9 cellular contexts compared by ENCODE assay signal in the genomic region with DNA sequence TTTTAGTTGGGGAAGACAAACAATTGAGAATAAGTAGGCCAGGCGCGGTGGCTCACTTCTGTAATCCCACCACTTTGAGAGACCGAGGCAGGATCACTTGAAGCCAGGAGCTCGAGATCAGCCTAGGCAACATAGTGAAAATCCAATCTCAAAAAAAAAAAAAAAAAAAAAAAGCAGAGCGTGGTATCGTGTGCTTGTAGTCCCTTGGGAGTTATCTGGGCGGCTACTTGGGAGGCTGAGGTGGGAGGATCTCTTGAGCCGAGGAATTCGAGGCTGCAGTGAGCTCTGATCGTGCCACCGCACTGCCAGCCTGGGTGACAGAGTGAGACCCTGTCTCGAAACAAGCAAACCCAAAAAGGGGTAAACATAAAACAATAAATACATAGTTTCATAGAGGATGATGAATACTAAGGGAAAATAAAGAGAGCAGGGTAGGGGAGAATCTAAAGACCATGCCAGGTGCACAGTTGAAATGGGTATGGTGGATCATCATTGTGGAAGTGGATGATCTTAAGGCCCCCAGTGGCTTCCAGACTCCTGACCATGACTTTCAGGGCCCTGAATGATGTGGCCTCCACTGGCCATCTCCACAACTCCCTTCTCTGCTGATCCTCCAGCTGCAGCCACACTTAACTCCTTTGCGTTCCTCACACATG. TPM values are rescaled to one million over a fixed set of nuclear protein-coding genes. Genes with fewer than 3 reads are reported as not detected.
DNase-seq lines count a peak whose midpoint lies in the region; ATAC-seq and TF ChIP-seq lines count a peak whose summit lies in the region.
"Had no signal": no experiment of that assay in that cellular context is flagged by ENCODE, and none has a peak within 500 bp of the region (broad histone marks: within the 10 kb centered on the region; RNA-seq: fewer than 3 reads in every experiment).

No MANE protein-coding gene starts in this region.

- peak overlapping the region; percentile 72 for H3K27ac Mint-ChIP-seq in endothelial cell (ENCODE audit: unreplicated experiment)

- no peaks in the 10 kb centered on the region for H3K9me3 ChIP-seq in DOHH2 (ENCODE audit: control insufficient read depth, insufficient read depth, low read length)
- no peaks in the 10 kb centered on the region for H3K9me3 ChIP-seq in OCI-LY3 (ENCODE audit: insufficient read depth, low read length)
- no peaks in the 10 kb centered on the region for H3K9me3 ChIP-seq in ovary

- ATAC-seq in GM19395 (IDR thresholded peaks at IDR 0.05; ENCODE audit: unreplicated experiment), result no peak
- no peak for ATAC-seq in GM18511 (IDR thresholded peaks at IDR 0.05; ENCODE audit: unreplicated experiment)
- no peak for ATAC-seq in GM19463 (IDR thresholded peaks at IDR 0.05; ENCODE audit: unreplicated experiment)
- no peak for ATAC-seq in sciatic nerve

- no peak for TF ChIP-seq EP300 in ovary (IDR thresholded peaks at IDR 0.05)

- peaks cover 47% of the 10 kb centered on the region for H3K4me1 ChIP-seq in DOHH2 (ENCODE audit: control insufficient read depth, low read length)
- H3K4me1 ChIP-seq in OCI-LY3 (ENCODE audit: low read length), result peaks cover 27% of the 10 kb centered on the region
- H3K4me1 ChIP-seq in ovary (ENCODE audit: insufficient read depth), result peaks cover 10% of the 10 kb centered on the region

- peak overlapping the region; percentile 97 for H3K9ac ChIP-seq in OCI-LY3 (ENCODE audit: low read length)

- peaks cover 12% of the 10 kb centered on the region for H3K27me3 Mint-ChIP-seq in endothelial cell (ENCODE audit: unreplicated experiment)

- H3K27me3 ChIP-seq in DOHH2 (ENCODE audit: control insufficient read depth, low read length), result no peaks in the 10 kb centered on the region
- no peaks in the 10 kb centered on the region for H3K27me3 ChIP-seq in OCI-LY3 (ENCODE audit: low read depth, low read length)
- H3K27me3 ChIP-seq in ovary, result no peaks in the 10 kb centered on the region

- peaks cover 17% of the 10 kb centered on the region for H3K36me3 Mint-ChIP-seq in endothelial cell (ENCODE audit: low read depth, unreplicated experiment)

- H3F3A ChIP-seq in DOHH2 (ENCODE audit: control insufficient read depth, insufficient read depth), result peaks cover 3% of the 10 kb centered on the region; the same call in 1 of the 2 replicates

- H3K27ac ChIP-seq in DOHH2 (ENCODE audit: low read depth, low read length) (no peak overlapping the region; the same call in 1 of the 2 replicates), OCI-LY3 (ENCODE audit: low read length) (no peak overlapping the region), ovary (no peak overlapping the region)

- H3K9me3 Mint-ChIP-seq in endothelial cell (ENCODE audit: unreplicated experiment), result no peaks in the 10 kb centered on the region

- no peak for TF ChIP-seq CTCF in DOHH2 (IDR thresholded peaks at IDR 0.05; ENCODE audit: low read depth, low read length, poor library complexity, severe bottlenecking)
- TF ChIP-seq CTCF in OCI-LY3 (IDR thresholded peaks at IDR 0.05; ENCODE audit: low read depth, low read length), result no peak
- no peak for TF ChIP-seq CTCF in endothelial cell (IDR thresholded peaks at IDR 0.05; ENCODE audit: unreplicated experiment)
- TF ChIP-seq CTCF in ovary (IDR thresholded peaks at IDR 0.05), result no peak

- H3K4me2 ChIP-seq in DOHH2 (ENCODE audit: low read length) (peak overlapping the region; percentile 89), OCI-LY3 (ENCODE audit: low read length) (peak overlapping the region; percentile 77)

- DNase-seq in endothelial cell (ENCODE audit: low spot score) (no peak), ovary (no peak), sciatic nerve (ENCODE audit: low spot score) (no peak)
- DNase-seq: activated CD4-positive, alpha-beta T cell treated with anti-CD3 and anti-CD28 coated beads for 1 hour had no signal

- WGBS in ovary, 3 donors, result 38 to 49% (median 45%) methylated on average over 13 of the region's 13 CpGs

- H3K4me3 Mint-ChIP-seq in endothelial cell (ENCODE audit: unreplicated experiment), result peak overlapping the region; percentile 93

- peaks cover 18% of the 10 kb centered on the region for H4K20me1 ChIP-seq in DOHH2 (ENCODE audit: control insufficient read depth, insufficient read depth, low read depth, low read length)
- H4K20me1 ChIP-seq in OCI-LY3 (ENCODE audit: insufficient read depth, low read length), result peaks cover 25% of the 10 kb centered on the region

- intact Hi-C loops in ovary (cut with DNase I), result loop anchor here in 1 of 4 donors (10.0 kb wide), 1 partner anchor 276 kb away; no protein-coding TSS in a partner anchor
- intact Hi-C loops in sciatic nerve (cut with DNase I), result loop anchor here (10.0 kb wide), 2 partner anchors 236 to 276 kb away; no protein-coding TSS in a partner anchor

- no peaks in the 10 kb centered on the region for H3K9me2 ChIP-seq in DOHH2 (replicated peaks; ENCODE audit: control insufficient read depth, low read length)

- no peak for TF ChIP-seq POLR2A in ovary (IDR thresholded peaks at IDR 0.05)

- H3K36me3 ChIP-seq in DOHH2 (ENCODE audit: control insufficient read depth, low read length), result peaks cover 84% of the 10 kb centered on the region
- peaks cover 40% of the 10 kb centered on the region for H3K36me3 ChIP-seq in OCI-LY3 (replicated peaks; ENCODE audit: low read depth, low read length)
- no peaks in the 10 kb centered on the region for H3K36me3 ChIP-seq in ovary

- peak overlapping the region; percentile 98 for H3K4me3 ChIP-seq in DOHH2 (ENCODE audit: low read length)
- peak overlapping the region; percentile 94 for H3K4me3 ChIP-seq in OCI-LY3 (ENCODE audit: low read length)
- peak overlapping the region; percentile 91 for H3K4me3 ChIP-seq in ovary

- H2AFZ ChIP-seq in OCI-LY3 (ENCODE audit: low read depth, low read length), result no peak overlapping the region

- H3K79me2 ChIP-seq in DOHH2 (ENCODE audit: control insufficient read depth, low read length), result peaks cover 87% of the 10 kb centered on the region
- peaks cover 79% of the 10 kb centered on the region for H3K79me2 ChIP-seq in OCI-LY3 (ENCODE audit: low read length)

- peaks cover 43% of the 10 kb centered on the region for H3K4me1 Mint-ChIP-seq in endothelial cell (ENCODE audit: unreplicated experiment)

RNA-seq across cellular contexts. Expression of gene POFUT1, which starts 0.9 kb away (rescaled TPM):
- total RNA-seq in endothelial cell (ENCODE audit: unreplicated experiment) (43.5 TPM), ovary (10 to 100 TPM; 18.0 to 47.7 (median 32.3) TPM), sciatic nerve (27.8 TPM)
- polyA plus RNA-seq in ovary, result 10 to 100 TPM; 19.2 to 48.4 TPM

RNA-seq across cellular contexts. Expression of gene PLAGL2, which starts 1.1 kb away (rescaled TPM):
- 23.7 TPM for total RNA-seq in endothelial cell (ENCODE audit: unreplicated experiment)
- 10 to 100 TPM in 6 of 7 donors, 1 to 10 TPM in 1; 6.6 to 21.8 (median 15.9) TPM for total RNA-seq in ovary
- 10 to 100 TPM in 1 of 2 donors, 1 to 10 TPM in 1; 5.4 to 11.4 TPM for polyA plus RNA-seq in ovary
- 7.9 TPM for total RNA-seq in sciatic nerve
